8 cellular contexts compared by ENCODE assay signal in genomic region chr1:203326830-203327683, GRCh38. TPM values are rescaled to one million over a fixed set of nuclear protein-coding genes. Genes with fewer than 3 reads are reported as not detected.
DNase-seq lines count a peak whose midpoint lies in the region; ATAC-seq and TF ChIP-seq lines count a peak whose summit lies in the region.

No MANE protein-coding gene starts in this region.

- H3K27ac ChIP-seq in adipose tissue (ENCODE audit: low read depth, low read length) (peak overlapping the region; percentile 81), heart left ventricle (peak overlapping the region; percentile 86 to 99 (median 94)), upper lobe of right lung (peak overlapping the region; percentile 92)

- intact Hi-C loops in heart left ventricle (cut with DNase I) (loop anchor here in 6 of 10 donors (1.0 to 2.0 kb wide), 8 partner anchors 20 to 54 kb away; no protein-coding TSS in a partner anchor), posterior vena cava (cut with DNase I) (loop anchor here in 1 of 2 donors (5.0 kb wide), 1 partner anchor 55 kb away; no protein-coding TSS in a partner anchor), upper lobe of right lung (cut with DNase I) (no loop called here)

- H3K4me1 ChIP-seq in heart left ventricle, result peaks cover 4 to 66% (median 57%) of the 10 kb centered on the region in 12 donors
- H3K4me1 ChIP-seq in upper lobe of right lung, result peaks cover 51% of the 10 kb centered on the region

- peak; percentile 83 for ATAC-seq in HG02798 (IDR thresholded peaks at IDR 0.05; ENCODE audit: poor library complexity, unreplicated experiment)
- peak; percentile 89 to 92 (median 90) for ATAC-seq in heart left ventricle
- peak; percentile 89 for ATAC-seq in upper lobe of right lung

- TF ChIP-seq CTCF in GM12875 (IDR thresholded peaks at IDR 0.05; ENCODE audit: borderline replicate concordance, insufficient read depth, low read depth, low read length), result no peak
- no peak for TF ChIP-seq CTCF in heart left ventricle (IDR thresholded peaks at IDR 0.05)
- TF ChIP-seq CTCF in upper lobe of right lung (IDR thresholded peaks at IDR 0.05), result no peak

- no peaks in the 10 kb centered on the region for H3K36me3 ChIP-seq in heart left ventricle
- no peaks in the 10 kb centered on the region for H3K36me3 ChIP-seq in upper lobe of right lung

- WGBS in adipose tissue, 3 donors, result 3 to 6% (median 6%) methylated on average over 38 to 49 of the region's 49 CpGs
- WGBS in heart left ventricle, 4 donors, result 4 to 6% (median 5%) methylated on average over 38 to 49 of the region's 49 CpGs

- H3K27me3 ChIP-seq in heart left ventricle (no peaks in the 10 kb centered on the region), upper lobe of right lung (no peaks in the 10 kb centered on the region)

- H3K4me3 ChIP-seq in GM12875 (ENCODE audit: low read depth, low read length) (peak overlapping the region; percentile 52), heart left ventricle (peak overlapping the region in 11 of 12 donors; percentile 14 to 69 (median 61)), upper lobe of right lung (peak overlapping the region; percentile 60)

- H3K9me3 ChIP-seq in heart left ventricle (no peaks in the 10 kb centered on the region), upper lobe of right lung (no peaks in the 10 kb centered on the region)

- DNase-seq in NCI-H1417 treated with DMSO at 0.1 percent for 48 hours (lab: John Stamatoyannopoulos, UW), result peak; percentile 88
- DNase-seq in SW480 (ENCODE audit: low spot score), result peak; percentile 81
- peak; percentile 95 to 98 (median 96) for DNase-seq in heart left ventricle
- DNase-seq in posterior vena cava (ENCODE audit: low spot score), result peak; percentile 99
- DNase-seq in upper lobe of right lung, result peak; percentile 98

- peak; percentile 53 to 83 for TF ChIP-seq POLR2A in heart left ventricle (IDR thresholded peaks at IDR 0.05)

RNA-seq across cellular contexts. Expression of gene BTG2, which starts 21.7 kb away (rescaled TPM):
- 100 to 1,000 TPM; 292 to 386 (median 336) TPM for polyA plus RNA-seq in adipose tissue
- total RNA-seq in heart left ventricle, result 100 to 1,000 TPM in 1 of 9 donors, 10 to 100 TPM in 8; 28.0 to 174 (median 42.1) TPM
- polyA plus RNA-seq in heart left ventricle, result 10 to 100 TPM; 23.8 to 77.3 TPM
- total RNA-seq in posterior vena cava, result 100 to 1,000 TPM in 1 of 2 donors, 10 to 100 TPM in 1; 64.7 to 153 TPM
- total RNA-seq in upper lobe of right lung, result 95.3 TPM

RNA-seq across cellular contexts. Expression of gene FMOD, which starts 23.9 kb away (rescaled TPM):
- 10 to 100 TPM in 2 of 3 donors, 1 to 10 TPM in 1; 7.4 to 47.6 (median 38.1) TPM for polyA plus RNA-seq in adipose tissue
- total RNA-seq in heart left ventricle, result 10 to 100 TPM in 4 of 9 donors, 1 to 10 TPM in 5; 6.1 to 33.2 (median 8.5) TPM
- 1 to 10 TPM; 3.0 to 7.0 TPM for polyA plus RNA-seq in heart left ventricle
- total RNA-seq in posterior vena cava, result 100 to 1,000 TPM; 102 to 216 TPM
- 45.1 TPM for total RNA-seq in upper lobe of right lung

Comparison
In these comparisons a context has a peak if more than half of its experiments do, and no peak if none do; other contexts are left out.
1. Peak in every context shown above with its lines: DNase-seq, ATAC-seq, H3K4me3 ChIP-seq and H3K27ac ChIP-seq.